22 cellular contexts compared by ENCODE assay signal in the genomic region with DNA sequence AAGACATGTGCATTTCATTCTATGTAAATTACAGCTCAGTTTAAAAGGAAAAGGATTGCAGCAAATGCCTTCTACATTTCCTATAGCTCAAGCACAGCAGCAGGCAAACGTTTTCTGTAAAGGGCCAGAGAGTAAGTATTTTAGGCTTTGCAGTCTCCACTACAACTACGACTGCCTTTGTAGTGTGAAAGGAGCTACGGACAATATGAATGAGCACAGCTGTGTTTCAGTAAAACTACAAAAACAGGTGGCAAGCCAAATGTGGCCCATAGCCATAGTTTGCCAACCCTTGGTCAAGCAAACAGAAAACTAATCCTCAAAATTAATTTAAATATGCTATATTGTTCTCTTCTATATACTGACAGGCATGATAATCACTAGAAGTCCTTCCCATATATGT. TPM values are rescaled to one million over a fixed set of nuclear protein-coding genes. Genes with fewer than 3 reads are reported as not detected.
DNase-seq lines count a peak whose midpoint lies in the region; ATAC-seq and TF ChIP-seq lines count a peak whose summit lies in the region.
"Had no signal": no experiment of that assay in that cellular context is flagged by ENCODE, and none has a peak within 500 bp of the region (broad histone marks: within the 10 kb centered on the region; RNA-seq: fewer than 3 reads in every experiment).

No MANE protein-coding gene starts in this region.

- peak overlapping the region; percentile 27 for H3K27ac ChIP-seq in SJCRH30
- H3K27ac ChIP-seq in neural progenitor cell, result peak overlapping the region; percentile 83
- H3K27ac ChIP-seq: 22Rv1, brain microvascular endothelial cell, coronary artery, Peyer's patch, thyroid gland had no signal

- H3K4me1 Mint-ChIP-seq in neural progenitor cell, result peaks cover 6% of the 10 kb centered on the region
- peaks cover 43 to 56% of the 10 kb centered on the region in 2 donors for H3K4me1 Mint-ChIP-seq in effector memory CD8-positive, alpha-beta T cell (ENCODE audit: low read depth in 2 of 2)

- H3K4me3 Mint-ChIP-seq in neural progenitor cell, result no peak overlapping the region
- peak overlapping the region in 1 of 2 donors; percentile 44 for H3K4me3 Mint-ChIP-seq in effector memory CD8-positive, alpha-beta T cell
- H3K4me3 Mint-ChIP-seq: activated naive CD4-positive, alpha-beta T cell treated with anti-CD3 and anti-CD28 coated beads for 36 hours; stimulated activated naive B cell treated with anti-CD40 and anti-IgM and Interleukin-4, amounts not matched to agents 10 μg/mL and 1 μg/mL and 100 μg/mL, for 72 hours had no signal

- H3K4me3 ChIP-seq in SJCRH30, result no peak overlapping the region
- no peak overlapping the region for H3K4me3 ChIP-seq in neural progenitor cell
- H3K4me3 ChIP-seq: coronary artery, Peyer's patch, thyroid gland had no signal

- no peak overlapping the region for H2AFZ ChIP-seq in neural progenitor cell (replicated peaks)

- DNase-seq in DMS 273 (lab: John Stamatoyannopoulos, UW; ENCODE audit: unreplicated experiment) (peak; percentile 16), DMS 273 treated with DMSO at 0.1 percent for 48 hours (lab: John Stamatoyannopoulos, UW) (no peak), SJCRH30 (peak; percentile 74 to 86), neural progenitor cell (ENCODE audit: low spot score) (peak; percentile 31), GF-D8 (lab: John Stamatoyannopoulos, UW) (no peak), 8988T (no peak)
- no peak for DNase-seq in effector memory CD8-positive, alpha-beta T cell
- DNase-seq: activated naive CD4-positive, alpha-beta T cell treated with anti-CD3 and anti-CD28 coated beads for 36 hours; brain microvascular endothelial cell; C1 segment of cervical spinal cord; foreskin fibroblast; Kasumi-1; left cardiac atrium; NCI-H1417; NCI-H2171; NCI-H774; Peyer's patch; stimulated activated naive B cell treated with anti-CD40 and anti-IgM and Interleukin-4, amounts not matched to agents 10 μg/mL and 1 μg/mL and 100 μg/mL, for 72 hours; thyroid gland had no signal

- H3K36me3 ChIP-seq in SJCRH30 (no peaks in the 10 kb centered on the region; the same call in 1 of the 2 replicates), neural progenitor cell (no peaks in the 10 kb centered on the region)
- H3K36me3 ChIP-seq: brain microvascular endothelial cell, Peyer's patch, thyroid gland had no signal

- peak; percentile 59 for ATAC-seq in HG03280 (IDR thresholded peaks at IDR 0.05; ENCODE audit: unreplicated experiment)
- ATAC-seq in effector memory CD8-positive, alpha-beta T cell (replicated peaks), result no peak
- ATAC-seq: left cardiac atrium; stimulated activated naive B cell treated with anti-CD40 and anti-IgM and Interleukin-4, amounts not matched to agents 10 μg/mL and 1 μg/mL and 100 μg/mL, for 72 hours had no signal

- peaks cover 13% of the 10 kb centered on the region for H3F3A ChIP-seq in neural progenitor cell (ENCODE audit: low read depth)

- H4K20me1 ChIP-seq in neural progenitor cell (ENCODE audit: low read depth), result peaks cover 78% of the 10 kb centered on the region

- H3K9ac ChIP-seq in neural progenitor cell, result no peak overlapping the region

- H3K4me2 ChIP-seq in neural progenitor cell, result peak overlapping the region; percentile 19

- H3K9me3 Mint-ChIP-seq in neural progenitor cell, result peaks cover 27% of the 10 kb centered on the region
- H3K9me3 Mint-ChIP-seq in effector memory CD8-positive, alpha-beta T cell, result peaks cover 0 to 2% of the 10 kb centered on the region in 2 donors

- peaks cover 21% of the 10 kb centered on the region for H3K36me3 Mint-ChIP-seq in neural progenitor cell
- peaks cover 22% of the 10 kb centered on the region for H3K36me3 Mint-ChIP-seq in effector memory CD8-positive, alpha-beta T cell (ENCODE audit: insufficient read depth)

- peaks cover 22% of the 10 kb centered on the region for H3K4me1 ChIP-seq in SJCRH30
- H3K4me1 ChIP-seq in neural progenitor cell, result peaks cover 33% of the 10 kb centered on the region

- TF ChIP-seq CTCF in neural progenitor cell (IDR thresholded peaks at IDR 0.05), result no peak

- peaks cover 3% of the 10 kb centered on the region; the same call in 1 of the 2 replicates for H3K9me3 ChIP-seq in SJCRH30 (replicated peaks)
- no peaks in the 10 kb centered on the region for H3K9me3 ChIP-seq in neural progenitor cell (ENCODE audit: low read depth)
- H3K9me3 ChIP-seq: Peyer's patch, thyroid gland had no signal

- no peaks in the 10 kb centered on the region for H3K27me3 Mint-ChIP-seq in neural progenitor cell (ENCODE audit: insufficient read depth, low read depth)
- no peaks in the 10 kb centered on the region for H3K27me3 Mint-ChIP-seq in effector memory CD8-positive, alpha-beta T cell
- H3K27me3 Mint-ChIP-seq: stimulated activated naive B cell treated with anti-CD40 and anti-IgM and Interleukin-4, amounts not matched to agents 10 μg/mL and 1 μg/mL and 100 μg/mL, for 72 hours had no signal

- H3K27me3 ChIP-seq in SJCRH30 (no peaks in the 10 kb centered on the region), neural progenitor cell (no peaks in the 10 kb centered on the region)
- H3K27me3 ChIP-seq: brain microvascular endothelial cell, Peyer's patch, thyroid gland had no signal

- no peak overlapping the region for H3K27ac Mint-ChIP-seq in neural progenitor cell
- no peak overlapping the region for H3K27ac Mint-ChIP-seq in effector memory CD8-positive, alpha-beta T cell
- H3K27ac Mint-ChIP-seq: activated naive CD4-positive, alpha-beta T cell treated with anti-CD3 and anti-CD28 coated beads for 36 hours had no signal

- peaks cover 100% of the 10 kb centered on the region for H3K79me2 ChIP-seq in neural progenitor cell (ENCODE audit: low read depth)

RNA-seq across cellular contexts. Expression of a gene that starts 7.2 kb away (rescaled TPM):
- 65.7 and 73.0 TPM in 2 replicates for total RNA-seq in SJCRH30 (2014; rRNA removed; shearing (Covaris generic))
- 84.7 and 85.3 TPM in 2 replicates for total RNA-seq in neural progenitor cell (ENCODE audit: low replicate concordance)

RNA-seq across cellular contexts. Expression of a gene that starts 53.7 kb away (rescaled TPM):
- 39.0 and 41.4 TPM in 2 replicates for total RNA-seq in SJCRH30 (2014; rRNA removed; shearing (Covaris generic))
- 14.5 and 23.8 TPM in 2 replicates for total RNA-seq in neural progenitor cell (ENCODE audit: low replicate concordance)

Comparison
In these comparisons a context has a peak if more than half of its experiments do, and no peak if none do; other contexts are left out.
1. DNase-seq: peak in DMS 273 (single experiment), SJCRH30 (2 of 2) and neural progenitor cell (single experiment); none in DMS 273 treated with DMSO at 0.1 percent for 48 hours (single experiment), GF-D8 (single experiment), 8988T (single experiment) and effector memory CD8-positive, alpha-beta T cell (0 of 3).